In genomic region chr4:67918428-67918827, GRCh38 we compare ENCODE assay signal across 12 cellular contexts. TPM values are rescaled to one million over a fixed set of nuclear protein-coding genes. Genes with fewer than 3 reads are reported as not detected.
DNase-seq lines count a peak whose midpoint lies in the region; ATAC-seq, FAIRE-seq and TF ChIP-seq lines count a peak whose summit lies in the region.
"Had no signal": no experiment of that assay in that cellular context is flagged by ENCODE, and none has a peak within 500 bp of the region (broad histone marks: within the 10 kb centered on the region; RNA-seq: fewer than 3 reads in every experiment).

No MANE protein-coding gene starts in this region.

- no peaks in the 10 kb centered on the region for H3F3A ChIP-seq in Loucy (ENCODE audit: low read depth)

- peak; percentile 33 for TF ChIP-seq CTCF in GM12873 (IDR thresholded peaks at IDR 0.05; ENCODE audit: insufficient read depth, low read depth, low read length, missing control alignments)
- TF ChIP-seq CTCF in Loucy (conservative IDR thresholded peaks at IDR 0.05; ENCODE audit: low read length) = peak; percentile 86
- peak; percentile 52 for TF ChIP-seq CTCF in astrocyte (IDR thresholded peaks at IDR 0.05; ENCODE audit: insufficient read depth, low read depth, low read length)
- no peak for TF ChIP-seq CTCF in gastrocnemius medialis (IDR thresholded peaks at IDR 0.05 in 4 of 5, conservative IDR thresholded peaks at IDR 0.05 in 1 of 5)

- TF ChIP-seq POLR2A in gastrocnemius medialis (IDR thresholded peaks at IDR 0.05) = no peak

- H3K36me3 Mint-ChIP-seq in astrocyte (ENCODE audit: low read depth, unreplicated experiment) = no peaks in the 10 kb centered on the region
- H3K36me3 Mint-ChIP-seq: activated naive CD4-positive, alpha-beta T cell treated with anti-CD3 and anti-CD28 coated beads, Interleukin-2, amount 50 U/mL, for 24 hours had no signal

- no peaks in the 10 kb centered on the region for H3K27me3 Mint-ChIP-seq in astrocyte (ENCODE audit: low read depth, unreplicated experiment)
- H3K27me3 Mint-ChIP-seq: activated naive CD4-positive, alpha-beta T cell treated with anti-CD3 and anti-CD28 coated beads, Interleukin-2, amount 50 U/mL, for 24 hours had no signal

- no peak for FAIRE-seq in astrocyte (lab: Jason Lieb, UNC)

- H3K4me2 ChIP-seq in Loucy (ENCODE audit: low read depth, low read length, poor library complexity, severe bottlenecking) (no peak overlapping the region), astrocyte (ENCODE audit: low read length) (no peak overlapping the region)

- DNase-seq in astrocyte (ENCODE audit: low read depth) = no peak
- peak; percentile 3 for DNase-seq in left kidney (ENCODE audit: low read depth, low spot score)
- DNase-seq in stimulated activated CD8-positive, alpha-beta memory T cell treated with anti-CD3 and anti-CD28 coated beads, Interleukin-4, amount 100 ng/mL, for 48 hours = no peak
- no peak for DNase-seq in gastrocnemius medialis
- no peak for DNase-seq in NCI-H446 (lab: John Stamatoyannopoulos, UW)
- DNase-seq: activated CD4-positive, alpha-beta T cell treated with anti-CD3 and anti-CD28 coated beads for 48 hours had no signal

- H3K4me3 ChIP-seq in Loucy (ENCODE audit: low read length, poor library complexity, severe bottlenecking) (no peak overlapping the region), astrocyte (ENCODE audit: insufficient read depth, low read depth, low read length) (no peak overlapping the region), gastrocnemius medialis (no peak overlapping the region)
- H3K4me3 ChIP-seq: SJSA1 had no signal

- H2AFZ ChIP-seq in Loucy (ENCODE audit: low read length) (no peak overlapping the region), astrocyte (ENCODE audit: low read depth, low read length) (no peak overlapping the region)

- H3K36me3 ChIP-seq in Loucy (ENCODE audit: insufficient read depth, low read length) (no peaks in the 10 kb centered on the region), astrocyte (ENCODE audit: insufficient read depth, low read length) (no peaks in the 10 kb centered on the region), gastrocnemius medialis (no peaks in the 10 kb centered on the region)
- H3K36me3 ChIP-seq: SJSA1 had no signal

- no peaks in the 10 kb centered on the region for H3K4me1 Mint-ChIP-seq in astrocyte (ENCODE audit: low read depth, unreplicated experiment)
- H3K4me1 Mint-ChIP-seq: activated naive CD4-positive, alpha-beta T cell treated with anti-CD3 and anti-CD28 coated beads, Interleukin-2, amount 50 U/mL, for 24 hours had no signal

- H3K4me1 ChIP-seq in Loucy (ENCODE audit: insufficient read depth, low read length, poor library complexity, severe bottlenecking) (no peaks in the 10 kb centered on the region), astrocyte (ENCODE audit: insufficient read depth, low read length) (no peaks in the 10 kb centered on the region), gastrocnemius medialis (no peaks in the 10 kb centered on the region)
- H3K4me1 ChIP-seq: SJSA1 had no signal

- H3K4me3 Mint-ChIP-seq in astrocyte (ENCODE audit: unreplicated experiment) = no peak overlapping the region
- H3K4me3 Mint-ChIP-seq: activated naive CD4-positive, alpha-beta T cell treated with anti-CD3 and anti-CD28 coated beads, Interleukin-2, amount 50 U/mL, for 24 hours had no signal

- no peak overlapping the region for H3K27ac Mint-ChIP-seq in astrocyte (ENCODE audit: unreplicated experiment)
- H3K27ac Mint-ChIP-seq: activated naive CD4-positive, alpha-beta T cell treated with anti-CD3 and anti-CD28 coated beads, Interleukin-2, amount 50 U/mL, for 24 hours had no signal

- H3K9me3 ChIP-seq in Loucy (ENCODE audit: insufficient read depth, low read depth, low read length) = no peaks in the 10 kb centered on the region
- H3K9me3 ChIP-seq in astrocyte (ENCODE audit: insufficient read depth, low read depth, low read length) = no peaks in the 10 kb centered on the region
- H3K9me3 ChIP-seq in gastrocnemius medialis = no peaks in the 10 kb centered on the region
- H3K9me3 ChIP-seq: SJSA1 had no signal

- H3K27me3 ChIP-seq in Loucy (ENCODE audit: insufficient read depth, low read length, poor library complexity, severe bottlenecking) (no peaks in the 10 kb centered on the region), astrocyte (ENCODE audit: insufficient read depth, low read length) (no peaks in the 10 kb centered on the region), gastrocnemius medialis (no peaks in the 10 kb centered on the region)
- H3K27me3 ChIP-seq: SJSA1 had no signal

- H3K9me2 ChIP-seq in Loucy (replicated peaks; ENCODE audit: low read depth, low read length) = no peaks in the 10 kb centered on the region

- no peak overlapping the region for H3K27ac ChIP-seq in astrocyte (ENCODE audit: low read depth, low read length)
- H3K27ac ChIP-seq in gastrocnemius medialis = no peak overlapping the region
- H3K27ac ChIP-seq: SJSA1 had no signal

- no peak overlapping the region for H3K9ac ChIP-seq in Loucy (ENCODE audit: low read depth, low read length, poor library complexity, severe bottlenecking)
- H3K9ac ChIP-seq in astrocyte (ENCODE audit: low read length) = no peak overlapping the region

- in situ Hi-C loops in gastrocnemius medialis (cut with MboI; ENCODE audit: low sequenced_read_pairs in 4 of 4) = no loop called here

- intact Hi-C loops in gastrocnemius medialis (cut with DNase I; ENCODE audit: low total_unique reads) = no loop called here

- H3K9me3 Mint-ChIP-seq in astrocyte (ENCODE audit: unreplicated experiment) = no peaks in the 10 kb centered on the region
- H3K9me3 Mint-ChIP-seq: activated naive CD4-positive, alpha-beta T cell treated with anti-CD3 and anti-CD28 coated beads, Interleukin-2, amount 50 U/mL, for 24 hours had no signal

- no peaks in the 10 kb centered on the region for H3K79me2 ChIP-seq in Loucy (ENCODE audit: insufficient read depth, low read length)
- H3K79me2 ChIP-seq in astrocyte (ENCODE audit: insufficient read depth, low read length) = no peaks in the 10 kb centered on the region

- H4K20me1 ChIP-seq in Loucy (ENCODE audit: insufficient read depth, low read length, poor library complexity, severe bottlenecking) = no peaks in the 10 kb centered on the region
- H4K20me1 ChIP-seq in astrocyte (ENCODE audit: insufficient read depth, low read length) = no peaks in the 10 kb centered on the region

- no peak for ATAC-seq in gastrocnemius medialis

RNA-seq across cellular contexts. Expression of gene TMPRSS11D, which starts 34.6 kb away (rescaled TPM):
- not detected in 2 replicates for total RNA-seq in astrocyte
- not detected for total RNA-seq in gastrocnemius medialis
- total RNA-seq: Daoy, myocyte, SJSA1 had no signal

RNA-seq across cellular contexts. Expression of gene TMPRSS11A, which starts 44.9 kb away (rescaled TPM):
- total RNA-seq in astrocyte (not detected in 2 replicates), gastrocnemius medialis (not detected)
- total RNA-seq: Daoy, myocyte, SJSA1 had no signal

Comparison
In these comparisons a context has a peak if more than half of its experiments do, and no peak if none do; other contexts are left out.
1. CTCF ChIP-seq: peak in GM12873 (single experiment), Loucy (single experiment) and astrocyte (single experiment); none in gastrocnemius medialis (0 of 5).